In genomic region chr4:26372525-26373172, GRCh38 we compare ENCODE assay signal across 1 cellular context.
A peak's percentile ranks its signal among the peaks of the same experiment; 100 is the strongest.
TF ChIP-seq lines count a peak whose summit lies in the region.

No MANE protein-coding gene starts in this region.

TF ChIP-seq in HepG2, 621 proteins besides CTCF, POLR2A, EP300 and RAD21 (continued from another document and continues in another):
- TF ChIP-seq ZBTB4 (CRISPR knock-in tag; IDR thresholded peaks at IDR 0.05; ENCODE audit: borderline replicate concordance) (no peak), CHD4 (IDR thresholded peaks at IDR 0.05; ENCODE audit: borderline replicate concordance, low read length) (no peak), ZNF326 (CRISPR knock-in tag; IDR thresholded peaks at IDR 0.05; ENCODE audit: borderline replicate concordance) (no peak), ZNF260 (CRISPR knock-in tag; IDR thresholded peaks at IDR 0.05; ENCODE audit: borderline replicate concordance, low read depth) (no peak), PAWR (CRISPR knock-in tag; IDR thresholded peaks at IDR 0.05; ENCODE audit: borderline replicate concordance) (no peak), FOXK1 (CRISPR knock-in tag; IDR thresholded peaks at IDR 0.05; ENCODE audit: borderline replicate concordance, low read depth) (peak; percentile 22; the same call in 1 of the 2 replicates), ZNF18 (CRISPR knock-in tag; IDR thresholded peaks at IDR 0.05; ENCODE audit: insufficient replicate concordance) (no peak), HDAC2 (CRISPR knock-in tag; IDR thresholded peaks at IDR 0.05) (peak; percentile 78), ATF7 (IDR thresholded peaks at IDR 0.05) (no peak), ATF7 (CRISPR knock-in tag; IDR thresholded peaks at IDR 0.05) (no peak), BATF2 (CRISPR knock-in tag; IDR thresholded peaks at IDR 0.05) (no peak), ZNF674 (CRISPR knock-in tag; IDR thresholded peaks at IDR 0.05; ENCODE audit: low read depth) (no peak), TOE1 (CRISPR knock-in tag; IDR thresholded peaks at IDR 0.05) (no peak), ZNF605 (CRISPR knock-in tag; IDR thresholded peaks at IDR 0.05) (no peak), NR1H2 (CRISPR knock-in tag; IDR thresholded peaks at IDR 0.05; ENCODE audit: borderline replicate concordance, low read depth) (no peak), ZNF547 (CRISPR knock-in tag; IDR thresholded peaks at IDR 0.05) (no peak), SIX4 (CRISPR knock-in tag; IDR thresholded peaks at IDR 0.05) (no peak), CENPT (CRISPR knock-in tag; IDR thresholded peaks at IDR 0.05; ENCODE audit: low read depth) (no peak), GLMP (CRISPR knock-in tag; IDR thresholded peaks at IDR 0.05; ENCODE audit: borderline replicate concordance) (no peak), FOXA3 (CRISPR knock-in tag; IDR thresholded peaks at IDR 0.05) (peak; percentile 73), ONECUT2 (CRISPR knock-in tag; IDR thresholded peaks at IDR 0.05) (no peak), FOXA1 (IDR thresholded peaks at IDR 0.05) (peak; percentile 29; the same call in 1 of the 2 replicates), FOXA1 (CRISPR knock-in tag; IDR thresholded peaks at IDR 0.05) (peak; percentile 82), HIVEP1 (CRISPR knock-in tag; IDR thresholded peaks at IDR 0.05) (no peak), ZNF672 (CRISPR knock-in tag; IDR thresholded peaks at IDR 0.05) (no peak), HNF4G (IDR thresholded peaks at IDR 0.05; ENCODE audit: borderline replicate concordance, low read depth, low read length) (peak; percentile 22; the same call in 1 of the 2 replicates), HNF4G (CRISPR knock-in tag; IDR thresholded peaks at IDR 0.05; ENCODE audit: borderline replicate concordance, low read depth) (no peak), ZNF563 (CRISPR knock-in tag; IDR thresholded peaks at IDR 0.05) (no peak), ZNF720 (CRISPR knock-in tag; IDR thresholded peaks at IDR 0.05) (no peak), ZSCAN31 (CRISPR knock-in tag; IDR thresholded peaks at IDR 0.05; ENCODE audit: low read depth) (no peak), SRSF1 (optimal IDR thresholded peaks at IDR 0.05; ENCODE audit: low read depth, low read length) (no peak), MBNL3 (CRISPR knock-in tag; conservative IDR thresholded peaks at IDR 0.05) (no peak), ATF2 (CRISPR knock-in tag; IDR thresholded peaks at IDR 0.05) (no peak), FIP1L1 (IDR thresholded peaks at IDR 0.05; ENCODE audit: borderline replicate concordance, insufficient read depth, low read depth, low read length) (no peak), ZKSCAN1 (IDR thresholded peaks at IDR 0.05; ENCODE audit: low read length) (no peak), ZHX1 (CRISPR knock-in tag; IDR thresholded peaks at IDR 0.05; ENCODE audit: low read depth) (peak; percentile 72; the same call in 1 of the 2 replicates), PHB2 (IDR thresholded peaks at IDR 0.05; ENCODE audit: partially characterized antibody) (no peak), ZNF362 (CRISPR knock-in tag; IDR thresholded peaks at IDR 0.05; ENCODE audit: borderline replicate concordance) (peak; percentile 93), ZNF430 (CRISPR knock-in tag; IDR thresholded peaks at IDR 0.05) (no peak), ZFY (CRISPR knock-in tag; IDR thresholded peaks at IDR 0.05) (peak; percentile 53; the same call in 1 of the 2 replicates), SALL2 (CRISPR knock-in tag; IDR thresholded peaks at IDR 0.05) (no peak), TIGD3 (CRISPR knock-in tag; IDR thresholded peaks at IDR 0.05; ENCODE audit: borderline replicate concordance) (no peak), BRD4 (CRISPR knock-in tag; IDR thresholded peaks at IDR 0.05) (no peak), ZNF639 (CRISPR knock-in tag; conservative IDR thresholded peaks at IDR 0.05) (no peak), POLR2AphosphoS5 (IDR thresholded peaks at IDR 0.05; ENCODE audit: low read depth, low read length) (no peak), TAF1 (CRISPR knock-in tag; IDR thresholded peaks at IDR 0.05) (no peak), ARHGAP35 (CRISPR knock-in tag; IDR thresholded peaks at IDR 0.05; ENCODE audit: borderline replicate concordance) (no peak), AGO2 (optimal IDR thresholded peaks at IDR 0.05; ENCODE audit: low read depth, low read length) (no peak), HIC2 (CRISPR knock-in tag; IDR thresholded peaks at IDR 0.05; ENCODE audit: low read depth) (no peak), TBX2 (CRISPR knock-in tag; IDR thresholded peaks at IDR 0.05; ENCODE audit: borderline replicate concordance) (peak; percentile 68), ZNF383 (CRISPR knock-in tag; IDR thresholded peaks at IDR 0.05; ENCODE audit: borderline replicate concordance) (no peak), MED13 (CRISPR knock-in tag; IDR thresholded peaks at IDR 0.05) (no peak), NFE2L2 (IDR thresholded peaks at IDR 0.05; ENCODE audit: low read length) (no peak), TCF7 (IDR thresholded peaks at IDR 0.05; ENCODE audit: low read depth) (no peak), ATF1 (CRISPR knock-in tag; IDR thresholded peaks at IDR 0.05) (no peak), RNF2 (conservative IDR thresholded peaks at IDR 0.05; ENCODE audit: low read depth) (no peak), ZFP36L1 (CRISPR knock-in tag; IDR thresholded peaks at IDR 0.05) (no peak), MEF2D (CRISPR knock-in tag; IDR thresholded peaks at IDR 0.05) (no peak), HOXD1 (CRISPR knock-in tag; IDR thresholded peaks at IDR 0.05) (0 out of 2 replicates have a peak, but pooled peaks have one; percentile 23), HOXA7 (CRISPR knock-in tag; IDR thresholded peaks at IDR 0.05) (no peak)
